Comparison of ENCODE assay signal across 18 cellular contexts in the genomic region with DNA sequence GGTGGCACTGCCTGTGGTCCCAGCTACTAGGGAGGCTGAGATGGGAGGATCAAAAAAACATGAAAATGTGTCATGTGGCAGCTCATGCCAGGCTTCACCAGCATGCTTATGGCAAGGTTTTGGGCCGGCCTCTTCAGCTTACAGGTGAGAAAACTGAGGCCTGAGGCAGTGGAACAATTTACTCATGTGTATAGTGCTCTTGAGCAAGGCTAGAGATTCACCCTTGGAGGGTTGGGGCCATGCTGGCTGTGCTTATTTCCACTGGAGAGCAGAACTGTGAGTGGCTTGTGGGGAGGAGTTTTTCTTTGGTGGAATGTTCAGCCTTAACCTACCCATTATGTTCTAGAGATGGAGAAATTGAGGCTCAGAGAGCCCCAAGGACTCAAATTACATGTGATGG. TPM values are rescaled to one million over a fixed set of nuclear protein-coding genes. Genes with fewer than 3 reads are reported as not detected.
A peak's percentile ranks its signal among the peaks of the same experiment; 100 is the strongest.
DNase-seq lines count a peak whose midpoint lies in the region; ATAC-seq and TF ChIP-seq lines count a peak whose summit lies in the region.
"Had no signal": no experiment of that assay in that cellular context is flagged by ENCODE, and none has a peak within 500 bp of the region (broad histone marks: within the 10 kb centered on the region; RNA-seq: fewer than 3 reads in every experiment).

No MANE protein-coding gene starts in this region.

- POLR2A ChIA-PET in AG04450 (lab: Yijun Ruan, JAX), result no interaction called here

- CTCF ChIA-PET in AG04450 (lab: Charles Lee), result interaction anchor here (1.0 to 1.6 kb wide), 3 partner anchors 8 to 210 kb away, joined by 3 to 6 read pairs (median 4); no protein-coding TSS in a partner anchor

- H3K9me3 Mint-ChIP-seq in activated T-cell treated with anti-CD3 and anti-CD28 coated beads, Interleukin-2, amount 50 U/mL, for 24 hours, result no peaks in the 10 kb centered on the region
- H3K9me3 Mint-ChIP-seq in HFFc6, result no peaks in the 10 kb centered on the region
- H3K9me3 Mint-ChIP-seq in activated T-helper 2 cell treated with anti-CD3 and anti-CD28 coated beads, Interferon-gamma antibody, Interleukin-2, Interleukin-4, amounts not matched to agents 10 μg/mL and 5 μg/mL and 100 μg/mL, durations not matched to agents 14 hours and 24 hours and 36 hours, result no peaks in the 10 kb centered on the region
- H3K9me3 Mint-ChIP-seq: CD14-positive monocyte had no signal

- H3K4me1 Mint-ChIP-seq in activated T-cell treated with anti-CD3 and anti-CD28 coated beads, Interleukin-2, amount 50 U/mL, for 24 hours (ENCODE audit: low read depth), result peaks cover 38% of the 10 kb centered on the region
- peaks cover 18% of the 10 kb centered on the region for H3K4me1 Mint-ChIP-seq in HFFc6 (ENCODE audit: low read depth)
- peaks cover 49% of the 10 kb centered on the region for H3K4me1 Mint-ChIP-seq in activated T-helper 2 cell treated with anti-CD3 and anti-CD28 coated beads, Interferon-gamma antibody, Interleukin-2, Interleukin-4, amounts not matched to agents 10 μg/mL and 5 μg/mL and 100 μg/mL, durations not matched to agents 14 hours and 24 hours and 36 hours (ENCODE audit: low read depth)

- no peak overlapping the region for H3K4me3 Mint-ChIP-seq in activated T-cell treated with anti-CD3 and anti-CD28 coated beads, Interleukin-2, amount 50 U/mL, for 24 hours
- no peak overlapping the region for H3K4me3 Mint-ChIP-seq in HFFc6
- no peak overlapping the region for H3K4me3 Mint-ChIP-seq in activated T-helper 2 cell treated with anti-CD3 and anti-CD28 coated beads, Interferon-gamma antibody, Interleukin-2, Interleukin-4, amounts not matched to agents 10 μg/mL and 5 μg/mL and 100 μg/mL, durations not matched to agents 14 hours and 24 hours and 36 hours (ENCODE audit: low read depth)
- H3K4me3 Mint-ChIP-seq: CD14-positive monocyte had no signal

- no peak for DNase-seq in activated T-cell treated with anti-CD3 and anti-CD28 coated beads, Interleukin-2, amount 50 U/mL, for 24 hours
- DNase-seq in activated T-cell treated with anti-CD3 and anti-CD28 coated beads for 4 hours, result no peak
- DNase-seq in AG04450 (ENCODE audit: low read depth, low spot score), result no peak
- no peak for DNase-seq in HFFc6
- no peak for DNase-seq in activated T-helper 2 cell treated with anti-CD3 and anti-CD28 coated beads, Interferon-gamma antibody, Interleukin-2, Interleukin-4, amounts not matched to agents 10 μg/mL and 5 μg/mL and 100 μg/mL, durations not matched to agents 14 hours and 24 hours and 36 hours (ENCODE audit: low spot score)
- DNase-seq in SW 1271 (lab: John Stamatoyannopoulos, UW), result no peak
- DNase-seq: AML-193, DMS53, KG1, NCI-H1436, NCI-H2029 treated with DMSO at 0.1 percent for 48 hours, NCI-H510A, NCI-H82, PC-9 had no signal

- no peak for TF ChIP-seq CTCF in AG04450 (IDR thresholded peaks at IDR 0.05; ENCODE audit: low read depth, low read length)
- TF ChIP-seq CTCF in HFFc6 (IDR thresholded peaks at IDR 0.05), result no peak

- H3K36me3 Mint-ChIP-seq in activated T-cell treated with anti-CD3 and anti-CD28 coated beads, Interleukin-2, amount 50 U/mL, for 24 hours (ENCODE audit: low read depth), result peaks cover 87% of the 10 kb centered on the region
- H3K36me3 Mint-ChIP-seq in HFFc6 (ENCODE audit: low read depth), result peaks cover 11% of the 10 kb centered on the region
- peaks cover 82% of the 10 kb centered on the region for H3K36me3 Mint-ChIP-seq in activated T-helper 2 cell treated with anti-CD3 and anti-CD28 coated beads, Interferon-gamma antibody, Interleukin-2, Interleukin-4, amounts not matched to agents 10 μg/mL and 5 μg/mL and 100 μg/mL, durations not matched to agents 14 hours and 24 hours and 36 hours (ENCODE audit: low read depth)

- intact Hi-C loops in activated T-helper 2 cell treated with anti-CD3 and anti-CD28 coated beads, Interferon-gamma antibody, Interleukin-2, Interleukin-4, amounts not matched to agents 10 μg/mL and 5 μg/mL and 100 μg/mL, durations not matched to agents 14 hours and 24 hours and 36 hours (cut with micrococcal nuclease), result no loop called here

- ATAC-seq in GM21360 (IDR thresholded peaks at IDR 0.05; ENCODE audit: unreplicated experiment) (no peak), GM21786 (IDR thresholded peaks at IDR 0.05; ENCODE audit: unreplicated experiment) (no peak)
- ATAC-seq: HepG2 had no signal

- no peak overlapping the region for H3K4me3 ChIP-seq in AG04450 (ENCODE audit: low read depth, low read length)
- H3K4me3 ChIP-seq: PC-9 had no signal

- H3K27me3 ChIP-seq in AG04450 (ENCODE audit: control insufficient read depth, insufficient read depth, low read length), result no peaks in the 10 kb centered on the region

- H3K27ac ChIP-seq in AG04450 (ENCODE audit: low read depth, low read length), result peak overlapping the region; percentile 21
- H3K27ac ChIP-seq: PC-9 had no signal

- peak overlapping the region; percentile 64 for H3K27ac Mint-ChIP-seq in activated T-cell treated with anti-CD3 and anti-CD28 coated beads, Interleukin-2, amount 50 U/mL, for 24 hours
- H3K27ac Mint-ChIP-seq in HFFc6, result peak overlapping the region; percentile 54; the same call in 1 of the 2 replicates
- H3K27ac Mint-ChIP-seq in activated T-helper 2 cell treated with anti-CD3 and anti-CD28 coated beads, Interferon-gamma antibody, Interleukin-2, Interleukin-4, amounts not matched to agents 10 μg/mL and 5 μg/mL and 100 μg/mL, durations not matched to agents 14 hours and 24 hours and 36 hours, result peak overlapping the region; percentile 19

- no peaks in the 10 kb centered on the region for H3K9me3 ChIP-seq in AG04450 (ENCODE audit: control insufficient read depth, insufficient read depth, low read length)

- no peaks in the 10 kb centered on the region for H3K27me3 Mint-ChIP-seq in activated T-cell treated with anti-CD3 and anti-CD28 coated beads, Interleukin-2, amount 50 U/mL, for 24 hours
- H3K27me3 Mint-ChIP-seq in HFFc6 (ENCODE audit: insufficient read depth), result peaks cover 1% of the 10 kb centered on the region; the same call in 1 of the 2 replicates
- H3K27me3 Mint-ChIP-seq in activated T-helper 2 cell treated with anti-CD3 and anti-CD28 coated beads, Interferon-gamma antibody, Interleukin-2, Interleukin-4, amounts not matched to agents 10 μg/mL and 5 μg/mL and 100 μg/mL, durations not matched to agents 14 hours and 24 hours and 36 hours (ENCODE audit: low read depth), result no peaks in the 10 kb centered on the region

RNA-seq across cellular contexts. Expression of gene NSD2, which starts 31.8 kb away (rescaled TPM):
- 23.7 and 26.4 TPM in 2 replicates for polyA plus RNA-seq in AG04450 (2011; rRNA removed)
- polyA minus RNA-seq in AG04450 (2011; rRNA and poly(A)+ RNA removed), result 77.9 and 94.9 TPM in 2 replicates
- total RNA-seq in HFFc6 (2021; fragmentation: NEBNext Ultra II Directional; extraction: Animal tissue kit (Norgen Biotek cat#: 25700)), result 100 to 1,000 TPM in 4 of 6 experiments, 10 to 100 TPM in 2; 65.2 to 121 (median 109) TPM
- 208 and 214 TPM in 2 replicates for total RNA-seq in activated T-helper 2 cell treated with anti-CD3 and anti-CD28 coated beads, Interferon-gamma antibody, Interleukin-2, Interleukin-4, amounts not matched to agents 10 μg/mL and 5 μg/mL and 100 μg/mL, durations not matched to agents 14 hours and 24 hours and 36 hours

RNA-seq across cellular contexts. Expression of gene LETM1, which starts 47.1 kb away (rescaled TPM):
- polyA plus RNA-seq in AG04450 (2011; rRNA removed), result 11.9 and 15.2 TPM in 2 replicates
- polyA minus RNA-seq in AG04450 (2011; rRNA and poly(A)+ RNA removed), result 32.8 and 36.0 TPM in 2 replicates
- total RNA-seq in HFFc6 (2021; fragmentation: NEBNext Ultra II Directional; extraction: Animal tissue kit (Norgen Biotek cat#: 25700)), result 10 to 100 TPM; 47.4 to 64.0 (median 53.3) TPM
- 76.6 and 78.6 TPM in 2 replicates for total RNA-seq in activated T-helper 2 cell treated with anti-CD3 and anti-CD28 coated beads, Interferon-gamma antibody, Interleukin-2, Interleukin-4, amounts not matched to agents 10 μg/mL and 5 μg/mL and 100 μg/mL, durations not matched to agents 14 hours and 24 hours and 36 hours
